8 cellular contexts compared by ENCODE assay signal in genomic region chr6:150068173-150068785, GRCh38. TPM values are rescaled to one million over a fixed set of nuclear protein-coding genes. Genes with fewer than 3 reads are reported as not detected.
DNase-seq lines count a peak whose midpoint lies in the region; ATAC-seq and TF ChIP-seq lines count a peak whose summit lies in the region.

No MANE protein-coding gene starts in this region.

- DNase-seq in EL = peak; percentile 10
- DNase-seq in Panc1 (ENCODE audit: low read depth, low spot score) = no peak
- no peak for DNase-seq in epithelial cell of esophagus (ENCODE audit: low read depth)
- no peak for DNase-seq in HUDEP-2 (lab: John Stamatoyannopoulos, UW; ENCODE audit: unreplicated experiment in 76 of 76)
- DNase-seq in amniotic stem cell (lab: John Stamatoyannopoulos, UW) = no peak

- BruUV-seq in Panc1 (replicated peaks; lab: Mats Ljungman, UMichigan) = no TSS peak

- H3K27me3 ChIP-seq in Panc1 (ENCODE audit: control insufficient read depth, insufficient read depth, low read length) (no peaks in the 10 kb centered on the region), neutrophil (peaks cover 74% of the 10 kb centered on the region)

- H3K27ac ChIP-seq in Panc1 (ENCODE audit: low read length) (peak overlapping the region; percentile 39; the same call in 1 of the 2 replicates), neutrophil (no peak overlapping the region)

- peaks cover 5% of the 10 kb centered on the region; the same call in 1 of the 2 replicates for H3K4me1 ChIP-seq in Panc1 (ENCODE audit: control insufficient read depth, insufficient read depth, low read length)
- peaks cover 5 to 11% of the 10 kb centered on the region in 2 experiments for H3K4me1 ChIP-seq in neutrophil (ENCODE audit: control insufficient read depth in 1 of 2, insufficient read depth in 1 of 2, low read depth in 1 of 2, low read length in 1 of 2)

- ATAC-seq in Panc1 (no peak), GM21619 (IDR thresholded peaks at IDR 0.05; ENCODE audit: unreplicated experiment) (no peak), GM19324 (IDR thresholded peaks at IDR 0.05; ENCODE audit: low FRiP score, unreplicated experiment) (no peak)

- H3K9me3 ChIP-seq in Panc1 (ENCODE audit: control insufficient read depth, insufficient read depth, low read depth, low read length) (no peaks in the 10 kb centered on the region), neutrophil (no peaks in the 10 kb centered on the region)

- TF ChIP-seq CTCF in Panc1 (IDR thresholded peaks at IDR 0.05) (no peak), epithelial cell of esophagus (IDR thresholded peaks at IDR 0.05; ENCODE audit: insufficient read depth, low read depth, low read length, missing control alignments) (no peak), neutrophil (IDR thresholded peaks at IDR 0.05) (no peak)

- POLR2A ChIA-PET in Panc1 (lab: Charles Lee) = interaction anchor here (0.7 kb wide), 1 partner anchor 23 kb away, joined by 4 read pairs; no protein-coding TSS in a partner anchor

- in situ Hi-C loops in Panc1 (cut with HindIII; ENCODE audit: low pct_unique_long_range_greater_than_20kb, low sequenced_read_pairs) = no loop called here

- CTCF ChIA-PET in Panc1 (lab: Charles Lee) = interaction anchor here (0.6 kb wide), 3 partner anchors 11 to 299 kb away, joined by 3 to 4 read pairs (median 3); no protein-coding TSS in a partner anchor

- intact Hi-C loops in Panc1 (cut with micrococcal nuclease; ENCODE audit: unreplicated experiment) = no loop called here

- H3K36me3 ChIP-seq in Panc1 (ENCODE audit: control insufficient read depth, insufficient read depth, low read length) = no peaks in the 10 kb centered on the region; the same call in 1 of the 2 replicates
- H3K36me3 ChIP-seq in neutrophil = no peaks in the 10 kb centered on the region

- H3K4me3 ChIP-seq in Panc1 (ENCODE audit: low read depth in 2 of 2, low read length in 2 of 2) (peak overlapping the region; percentile 62 to 77), epithelial cell of esophagus (ENCODE audit: low read length) (peak overlapping the region; percentile 68), neutrophil (ENCODE audit: low read depth in 1 of 2, low read length in 1 of 2) (peak overlapping the region; percentile 12 to 54)

RNA-seq across cellular contexts. Expression of gene ULBP3, which starts 0.6 kb away (rescaled TPM):
- total RNA-seq in Panc1 (2021; ENCODE audit: unreplicated experiment) = 2.4 TPM
- polyA plus RNA-seq in Panc1 (2012; ENCODE audit: insufficient read length) = 1.6 TPM

RNA-seq across cellular contexts. Expression of gene RAET1L, which starts 42.9 kb away (rescaled TPM):
- not detected for total RNA-seq in Panc1 (2021; ENCODE audit: unreplicated experiment)
- not detected for polyA plus RNA-seq in Panc1 (2012; ENCODE audit: insufficient read length)
